ENCODE assay signal across 8 cellular contexts in the genomic region with DNA sequence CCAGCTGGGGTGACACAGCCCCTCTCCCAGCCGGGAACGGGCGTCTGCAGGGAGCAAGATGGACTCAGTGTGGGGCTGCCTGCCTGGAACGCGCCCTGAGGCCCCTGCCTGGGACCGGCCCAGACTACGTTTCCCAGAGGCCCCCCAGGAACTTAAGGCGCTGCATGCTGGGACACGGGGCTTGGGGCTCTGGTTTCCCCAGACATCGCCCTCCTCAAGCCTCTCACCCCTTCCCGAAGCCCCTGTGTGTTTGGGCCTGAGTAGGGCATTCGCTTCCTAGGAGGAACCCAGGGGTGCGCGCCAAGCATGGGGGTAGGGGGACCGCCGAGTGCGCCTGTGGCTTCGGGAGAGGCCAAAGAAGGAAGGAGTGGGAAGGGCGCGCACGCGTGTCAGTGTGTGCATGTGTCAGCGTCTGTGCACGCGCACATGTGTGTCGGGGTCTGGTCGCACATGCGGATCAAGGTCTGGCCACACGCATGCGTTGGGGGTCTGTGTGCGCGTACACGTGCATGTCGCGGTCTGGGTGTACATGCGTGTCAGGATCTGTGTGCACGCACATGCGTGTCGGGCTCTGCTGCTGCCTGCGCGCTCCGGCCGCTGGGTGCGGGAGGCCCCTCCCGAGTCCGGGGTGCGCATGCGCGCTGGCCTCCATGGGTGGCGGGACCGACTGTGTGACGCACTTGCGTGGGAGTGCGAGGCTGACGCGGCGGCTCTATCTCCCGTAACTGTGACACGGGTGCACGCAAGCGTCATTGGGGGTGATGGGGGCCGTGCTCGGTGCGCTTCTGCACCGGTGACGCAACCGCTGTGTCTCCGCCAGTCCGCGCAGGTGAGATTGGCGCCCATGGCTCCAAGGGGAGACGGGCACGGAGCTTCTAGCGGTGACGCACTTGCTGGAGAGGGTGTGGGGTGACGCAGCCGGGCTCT. TPM values are rescaled to one million over a fixed set of nuclear protein-coding genes. Genes with fewer than 3 reads are reported as not detected.
A peak's percentile ranks its signal among the peaks of the same experiment; 100 is the strongest.
DNase-seq lines count a peak whose midpoint lies in the region; ATAC-seq and TF ChIP-seq lines count a peak whose summit lies in the region.

No MANE protein-coding gene starts in this region.

- peak overlapping the region; percentile 61; the same call in 1 of the 2 replicates for H3K9ac ChIP-seq in iPS-20b (ENCODE audit: low read depth, low read length)

- CTCF ChIA-PET in Calu3 (lab: Charles Lee) = no interaction called here

- H3K9me3 ChIP-seq in iPS-20b (ENCODE audit: insufficient read depth, low read depth, low read length) = peaks cover 4% of the 10 kb centered on the region

- ATAC-seq in HG03571 (IDR thresholded peaks at IDR 0.05; ENCODE audit: unreplicated experiment) = peak; percentile 70

- in situ Hi-C loops in astrocyte of the spinal cord (cut with HindIII; ENCODE audit: low sequenced_read_pairs) = no loop called here

- H3K27ac Mint-ChIP-seq in Calu3 (ENCODE audit: unreplicated experiment) = no peak overlapping the region

- no peak overlapping the region for H3K27ac ChIP-seq in iPS-20b (ENCODE audit: low read length)

- H3K27me3 ChIP-seq in iPS-20b (ENCODE audit: insufficient read depth, low read length) = no peaks in the 10 kb centered on the region

- peaks cover 14% of the 10 kb centered on the region for H3K9me3 Mint-ChIP-seq in Calu3 (ENCODE audit: low read depth, unreplicated experiment)

- H3K27me3 Mint-ChIP-seq in Calu3 (ENCODE audit: unreplicated experiment) = no peaks in the 10 kb centered on the region

- no peaks in the 10 kb centered on the region for H3K36me3 Mint-ChIP-seq in Calu3 (ENCODE audit: insufficient read depth, unreplicated experiment)

- no peak overlapping the region for H3K4me3 Mint-ChIP-seq in Calu3 (ENCODE audit: low read depth, unreplicated experiment)

- peaks cover 35% of the 10 kb centered on the region for H3K36me3 ChIP-seq in iPS-20b (ENCODE audit: insufficient read depth, low read depth, low read length)

- H3K4me1 ChIP-seq in iPS-20b (ENCODE audit: insufficient read depth, low read length) = peaks cover 4% of the 10 kb centered on the region

- DNase-seq in AG09309 (ENCODE audit: low read depth) = peak; percentile 61
- DNase-seq in T-helper 9 cell = peak; percentile 89
- DNase-seq in astrocyte of the spinal cord (ENCODE audit: low read depth, low spot score) = peak; percentile 87
- peak; percentile 78 to 86 (median 85) for DNase-seq in stimulated activated CD4-positive, alpha-beta T cell treated with anti-CD3 and anti-CD28 coated beads, Interleukin-12 subunit alpha, Interleukin-12 subunit beta, amount 100 ng/mL, for 48 hours (ENCODE audit: low read depth in 2 of 3, low spot score in 1 of 3)
- no peak for DNase-seq in Calu3

- TF ChIP-seq POLR2A in GM19193 (IDR thresholded peaks at IDR 0.05; ENCODE audit: extremely low read depth, insufficient read depth, insufficient read length) = peak; percentile 57

- no peak for TF ChIP-seq CTCF in AG09309 (IDR thresholded peaks at IDR 0.05; ENCODE audit: control insufficient read depth, insufficient read depth, low read depth, low read length, missing control alignments)
- no peak for TF ChIP-seq CTCF in astrocyte of the spinal cord (IDR thresholded peaks at IDR 0.05; ENCODE audit: low read depth, low read length)
- TF ChIP-seq CTCF in Calu3 (IDR thresholded peaks at IDR 0.05; ENCODE audit: unreplicated experiment) = no peak

- no TSS peak for BruUV-seq in Calu3 (replicated peaks; lab: Mats Ljungman, UMichigan)

- intact Hi-C loops in Calu3 (cut with micrococcal nuclease; ENCODE audit: unreplicated experiment) = no loop called here

- H3K4me1 Mint-ChIP-seq in Calu3 (ENCODE audit: low read depth, unreplicated experiment) = no peaks in the 10 kb centered on the region

- H3K4me3 ChIP-seq in AG09309 (ENCODE audit: control insufficient read depth, low read depth, low read length) (peak overlapping the region; percentile 72), astrocyte of the spinal cord (ENCODE audit: low read depth, low read length) (peak overlapping the region; percentile 63), iPS-20b (ENCODE audit: low read length) (peak overlapping the region; percentile 65; the same call in 1 of the 2 replicates)

RNA-seq across cellular contexts. Expression of gene ZNF331, which starts 16.2 kb away (rescaled TPM):
- total RNA-seq in Calu3 (2022) = 8.5 and 9.4 TPM in 2 replicates
